ENCODE assay signal across 14 cellular contexts in the genomic region with DNA sequence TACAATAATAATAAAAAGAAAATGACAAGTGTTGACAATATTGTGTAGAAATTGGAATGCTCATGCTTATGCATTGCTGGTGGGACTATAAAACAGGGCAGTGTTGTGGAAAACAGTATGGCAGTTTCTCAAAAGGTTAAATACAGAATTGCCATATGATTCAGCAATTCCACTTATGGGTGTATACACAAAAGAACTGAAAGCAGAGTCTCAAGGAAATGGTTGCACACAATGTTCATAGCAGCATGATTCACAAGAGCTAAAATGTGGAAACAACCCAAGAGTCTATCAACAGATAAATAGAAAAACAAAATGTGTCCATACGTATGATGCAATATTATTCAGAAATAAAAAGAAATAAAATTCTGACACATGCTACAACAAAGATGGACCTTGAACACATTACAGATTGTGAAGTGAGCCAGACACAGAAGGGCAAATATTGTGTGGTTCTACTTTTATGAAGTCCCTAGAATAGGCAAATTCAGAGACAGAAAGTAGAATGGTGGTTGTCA.
DNase-seq lines count a peak whose midpoint lies in the region; ATAC-seq and TF ChIP-seq lines count a peak whose summit lies in the region.
"Had no signal": no experiment of that assay in that cellular context is flagged by ENCODE, and none has a peak within 500 bp of the region (broad histone marks: within the 10 kb centered on the region; RNA-seq: fewer than 3 reads in every experiment).

No MANE protein-coding gene starts in this region.

- CTCF ChIA-PET in SK-N-SH (lab: Yijun Ruan, JAX): no interaction called here

- no peak overlapping the region for H3K23ac ChIP-seq in mesenchymal stem cell (ENCODE audit: low read length in 2 of 2)

- no CpG with 5 or more reads among the region's 1 CpG for WGBS in mesenchymal stem cell
- 78 to 83% methylated on average over 1 of the region's 1 CpG for WGBS in heart right ventricle, 2 donors
- 77% methylated on average over 1 of the region's 1 CpG for WGBS in SK-N-SH (ENCODE audit: low lambda C conversion rate)

- H3K79me1 ChIP-seq in mesenchymal stem cell (replicated peaks; ENCODE audit: low read length, poor library complexity, severe bottlenecking): no peaks in the 10 kb centered on the region

- no peak overlapping the region for H3K4me2 ChIP-seq in mesenchymal stem cell (ENCODE audit: low read length, poor library complexity, severe bottlenecking)
- no peak overlapping the region for H3K4me2 ChIP-seq in Karpas-422 (ENCODE audit: low read depth, low read length, poor library complexity, severe bottlenecking)
- no peak overlapping the region for H3K4me2 ChIP-seq in SK-N-SH
- H3K4me2 ChIP-seq: BLaER1, KMS-11 had no signal

- DNase-seq in AG10803 (ENCODE audit: low read depth): peak; percentile 2
- DNase-seq in mesenchymal stem cell: peak; percentile 10
- DNase-seq in heart right ventricle: no peak
- no peak for DNase-seq in Karpas-422
- DNase-seq in SK-N-SH: no peak
- DNase-seq: CD8-positive, alpha-beta memory T cell; GOT3; NCI-H2029; NCI-H510A treated with DMSO at 0.1 percent for 48 hours; SJCRH30 had no signal

- no peaks in the 10 kb centered on the region for H3K9me2 ChIP-seq in Karpas-422 (replicated peaks; ENCODE audit: insufficient read depth, low read length)
- no peaks in the 10 kb centered on the region for H3K9me2 ChIP-seq in SK-N-SH

- TF ChIP-seq CTCF in AG10803 (conservative IDR thresholded peaks at IDR 0.05; ENCODE audit: low read length): no peak
- TF ChIP-seq CTCF in heart right ventricle (IDR thresholded peaks at IDR 0.05): no peak
- TF ChIP-seq CTCF in SK-N-SH (IDR thresholded peaks at IDR 0.05): no peak

- no peaks in the 10 kb centered on the region for H3K36me3 Mint-ChIP-seq in activated T-helper 17 cell treated with anti-CD3 and anti-CD28 coated beads, Interleukin-2, amount 50 U/mL, for 72 hours (ENCODE audit: low read depth)
- H3K36me3 Mint-ChIP-seq: CD8-positive, alpha-beta memory T cell had no signal

- H3K27me3 ChIP-seq in mesenchymal stem cell (ENCODE audit: control insufficient read depth in 1 of 2, insufficient read depth in 1 of 2, low read length in 2 of 2): peaks cover 4 to 7% of the 10 kb centered on the region in 2 experiments
- H3K27me3 ChIP-seq in heart right ventricle: peaks cover 0 to 12% (median under 1%) of the 10 kb centered on the region in 7 donors
- no peaks in the 10 kb centered on the region for H3K27me3 ChIP-seq in Karpas-422 (ENCODE audit: low read length)
- H3K27me3 ChIP-seq in SK-N-SH (ENCODE audit: insufficient read depth): no peaks in the 10 kb centered on the region
- H3K27me3 ChIP-seq: BLaER1, SJCRH30 had no signal

- POLR2A ChIA-PET in SK-N-SH (lab: Yijun Ruan, JAX): no interaction called here

- H2AFZ ChIP-seq in mesenchymal stem cell (ENCODE audit: low read depth, low read length) (no peak overlapping the region), Karpas-422 (ENCODE audit: low read length) (no peak overlapping the region), SK-N-SH (ENCODE audit: low read depth) (no peak overlapping the region)

- no peak overlapping the region for H3K18ac ChIP-seq in mesenchymal stem cell (ENCODE audit: low read depth in 1 of 2, low read length in 2 of 2)

- no peak overlapping the region for H2BK120ac ChIP-seq in mesenchymal stem cell (ENCODE audit: low read depth, low read length)

- H3K4me3 Mint-ChIP-seq in activated T-helper 17 cell treated with anti-CD3 and anti-CD28 coated beads, Interleukin-2, amount 50 U/mL, for 72 hours: no peak overlapping the region
- H3K4me3 Mint-ChIP-seq: CD8-positive, alpha-beta memory T cell had no signal

- H2BK12ac ChIP-seq in mesenchymal stem cell (ENCODE audit: low read length in 2 of 2): no peak overlapping the region

- TF ChIP-seq RAD21 in SK-N-SH (IDR thresholded peaks at IDR 0.05; ENCODE audit: low read length): no peak

- intact Hi-C loops in heart right ventricle (cut with DNase I): no loop called here

- no peaks in the 10 kb centered on the region for H3K79me2 ChIP-seq in Karpas-422 (ENCODE audit: low read length)
- no peaks in the 10 kb centered on the region for H3K79me2 ChIP-seq in SK-N-SH (ENCODE audit: insufficient read depth)

- H3K14ac ChIP-seq in mesenchymal stem cell (ENCODE audit: low read length in 2 of 2): no peak overlapping the region

- no peak overlapping the region for H3K4me3 ChIP-seq in AG10803 (ENCODE audit: low read length)
- no peak overlapping the region for H3K4me3 ChIP-seq in mesenchymal stem cell (ENCODE audit: insufficient read depth in 1 of 2, low read depth in 1 of 2, low read length in 2 of 2)
- H3K4me3 ChIP-seq in heart right ventricle: no peak overlapping the region
- no peak overlapping the region for H3K4me3 ChIP-seq in Karpas-422 (ENCODE audit: low read length)
- H3K4me3 ChIP-seq in SK-N-SH (ENCODE audit: low read depth in 2 of 2, low read length in 1 of 2): no peak overlapping the region
- H3K4me3 ChIP-seq: BLaER1, SJCRH30 had no signal

- no peak overlapping the region for H3K9ac ChIP-seq in mesenchymal stem cell (ENCODE audit: low read length)
- no peak overlapping the region for H3K9ac ChIP-seq in Karpas-422 (ENCODE audit: low read length)
- H3K9ac ChIP-seq in SK-N-SH: no peak overlapping the region
- H3K9ac ChIP-seq: BLaER1, KMS-11 had no signal

- no peaks in the 10 kb centered on the region for H3F3A ChIP-seq in SK-N-SH (replicated peaks; ENCODE audit: insufficient read depth)

- H3K27ac ChIP-seq in mesenchymal stem cell (ENCODE audit: low read length, poor library complexity, severe bottlenecking) (no peak overlapping the region), heart right ventricle (no peak overlapping the region), Karpas-422 (ENCODE audit: low read length) (no peak overlapping the region), SK-N-SH (ENCODE audit: low read depth in 2 of 2, low read length in 1 of 2) (no peak overlapping the region)
- H3K27ac ChIP-seq: BLaER1, KMS-11, SJCRH30 had no signal

- no peak overlapping the region for H3K27ac Mint-ChIP-seq in activated T-helper 17 cell treated with anti-CD3 and anti-CD28 coated beads, Interleukin-2, amount 50 U/mL, for 72 hours

- no peak overlapping the region for H3K4ac ChIP-seq in mesenchymal stem cell (ENCODE audit: low read depth in 1 of 2, low read length in 2 of 2)

- no peaks in the 10 kb centered on the region for H3K36me3 ChIP-seq in mesenchymal stem cell (ENCODE audit: control insufficient read depth in 1 of 2, insufficient read depth in 2 of 2, low read depth in 1 of 2, low read length in 2 of 2)
- no peaks in the 10 kb centered on the region for H3K36me3 ChIP-seq in heart right ventricle
- no peaks in the 10 kb centered on the region for H3K36me3 ChIP-seq in Karpas-422 (ENCODE audit: insufficient read depth, low read length)
- no peaks in the 10 kb centered on the region for H3K36me3 ChIP-seq in SK-N-SH (replicated peaks in 1 of 2; ENCODE audit: control insufficient read depth in 1 of 2, insufficient read depth in 2 of 2, low read length in 1 of 2)
- H3K36me3 ChIP-seq: BLaER1, SJCRH30 had no signal

- H3K9me3 Mint-ChIP-seq in activated T-helper 17 cell treated with anti-CD3 and anti-CD28 coated beads, Interleukin-2, amount 50 U/mL, for 72 hours: peaks cover 4% of the 10 kb centered on the region

- H2AK5ac ChIP-seq in mesenchymal stem cell (ENCODE audit: low read length, severe bottlenecking): no peak overlapping the region

- H3K4me1 ChIP-seq in mesenchymal stem cell (ENCODE audit: control insufficient read depth, insufficient read depth, low read depth, low read length) (no peaks in the 10 kb centered on the region), heart right ventricle (no peaks in the 10 kb centered on the region), Karpas-422 (ENCODE audit: low read length) (no peaks in the 10 kb centered on the region), SK-N-SH (ENCODE audit: control insufficient read depth in 1 of 2, insufficient read depth in 2 of 2, low read depth in 1 of 2, low read length in 1 of 2) (no peaks in the 10 kb centered on the region)
- H3K4me1 ChIP-seq: BLaER1, SJCRH30 had no signal

- no peak overlapping the region for H4K8ac ChIP-seq in mesenchymal stem cell (ENCODE audit: low read length)

- H3K4me1 Mint-ChIP-seq in activated T-helper 17 cell treated with anti-CD3 and anti-CD28 coated beads, Interleukin-2, amount 50 U/mL, for 72 hours: peaks cover 6% of the 10 kb centered on the region

- peaks cover 10% of the 10 kb centered on the region for H3K27me3 Mint-ChIP-seq in activated T-helper 17 cell treated with anti-CD3 and anti-CD28 coated beads, Interleukin-2, amount 50 U/mL, for 72 hours

- peaks cover under 1% of the 10 kb centered on the region for H3K9me3 ChIP-seq in mesenchymal stem cell (ENCODE audit: control insufficient read depth, low read length)
- H3K9me3 ChIP-seq in heart right ventricle: peaks cover 0 to 17% (median 0%) of the 10 kb centered on the region in 11 donors
- no peaks in the 10 kb centered on the region for H3K9me3 ChIP-seq in Karpas-422 (ENCODE audit: low read length)
- H3K9me3 ChIP-seq in SK-N-SH: no peaks in the 10 kb centered on the region
- H3K9me3 ChIP-seq: SJCRH30 had no signal

- no peak overlapping the region for H2BK15ac ChIP-seq in mesenchymal stem cell (ENCODE audit: low read depth, poor library complexity, severe bottlenecking)

- ATAC-seq in activated T-helper 17 cell treated with anti-CD3 and anti-CD28 coated beads, Interleukin-2, amount 50 U/mL, for 72 hours (replicated peaks): peak; percentile 41
- ATAC-seq in esophagus mucosa (peak; percentile 65), heart right ventricle (no peak)

- no peak for TF ChIP-seq EP300 in SK-N-SH (IDR thresholded peaks at IDR 0.05; ENCODE audit: borderline replicate concordance in 1 of 2, low read depth in 1 of 2, low read length in 1 of 2)

- no peak overlapping the region for H2BK5ac ChIP-seq in mesenchymal stem cell (ENCODE audit: low read depth, low read length, poor library complexity, severe bottlenecking)

- no peak overlapping the region for H4K91ac ChIP-seq in mesenchymal stem cell (ENCODE audit: low read length)

- H4K20me1 ChIP-seq in Karpas-422 (ENCODE audit: insufficient read depth, low read depth, low read length): no peaks in the 10 kb centered on the region
- no peaks in the 10 kb centered on the region for H4K20me1 ChIP-seq in SK-N-SH (ENCODE audit: insufficient read depth)
- H4K20me1 ChIP-seq: BLaER1 had no signal

TF ChIP-seq in SK-N-SH, 30 proteins besides CTCF, POLR2A, EP300 and RAD21 (continues in another document):
- TF ChIP-seq, protein P1, sequence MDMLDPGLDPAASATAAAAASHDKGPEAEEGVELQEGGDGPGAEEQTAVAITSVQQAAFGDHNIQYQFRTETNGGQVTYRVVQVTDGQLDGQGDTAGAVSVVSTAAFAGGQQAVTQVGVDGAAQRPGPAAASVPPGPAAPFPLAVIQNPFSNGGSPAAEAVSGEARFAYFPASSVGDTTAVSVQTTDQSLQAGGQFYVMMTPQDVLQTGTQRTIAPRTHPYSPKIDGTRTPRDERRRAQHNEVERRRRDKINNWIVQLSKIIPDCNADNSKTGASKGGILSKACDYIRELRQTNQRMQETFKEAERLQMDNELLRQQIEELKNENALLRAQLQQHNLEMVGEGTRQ (IDR thresholded peaks at IDR 0.05; ENCODE audit: borderline replicate concordance, low read depth, low read length): no peak
- TF ChIP-seq FOSL2 (IDR thresholded peaks at IDR 0.05; ENCODE audit: borderline replicate concordance, low read depth): no peak

Comparison
In these comparisons a context has a peak if more than half of its experiments do, and no peak if none do; other contexts are left out.
1. DNase-seq: peak in AG10803 (single experiment) and mesenchymal stem cell (single experiment); none in heart right ventricle (0 of 2), Karpas-422 (single experiment) and SK-N-SH (single experiment).
2. ATAC-seq: peak in activated T-helper 17 cell treated with anti-CD3 and anti-CD28 coated beads, Interleukin-2, amount 50 U/mL, for 72 hours (single experiment) and esophagus mucosa (single experiment); none in heart right ventricle (0 of 8).